In the genomic region with DNA sequence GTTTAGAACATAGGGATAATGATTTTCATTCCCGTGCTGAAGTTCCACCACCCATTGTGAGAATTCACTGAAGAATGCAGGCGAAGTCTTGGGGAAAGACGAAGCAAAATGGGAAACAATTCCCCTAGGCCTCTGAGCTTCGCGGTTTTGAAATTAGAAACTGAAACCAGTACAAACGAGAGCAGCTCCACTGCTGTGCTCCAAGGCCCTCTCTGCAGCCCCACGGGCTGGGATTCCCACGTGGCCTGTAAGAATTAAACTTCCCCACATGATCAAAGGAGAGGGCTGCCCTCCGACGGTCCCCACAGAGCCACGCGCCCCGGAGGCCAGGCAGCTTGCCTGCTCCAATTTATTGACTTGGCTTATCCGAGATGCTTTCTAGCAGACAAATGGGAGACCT, we compare ENCODE assay signal across 8 cellular contexts.
DNase-seq lines count a peak whose midpoint lies in the region; ATAC-seq, FAIRE-seq and TF ChIP-seq lines count a peak whose summit lies in the region.

No MANE protein-coding gene starts in this region.

- ATAC-seq in GM18868 (IDR thresholded peaks at IDR 0.05; ENCODE audit: unreplicated experiment) (peak; percentile 50), gastrocnemius medialis (no peak)

- no peaks in the 10 kb centered on the region for H3K27me3 ChIP-seq in gastrocnemius medialis

- no peaks in the 10 kb centered on the region for H3K9me3 ChIP-seq in gastrocnemius medialis

- H3K4me3 ChIP-seq in gastrocnemius medialis = peak overlapping the region; percentile 29 to 46 (median 34)

- no peak for FAIRE-seq in D721Med (lab: Jason Lieb, UNC)

- no peak for TF ChIP-seq POLR2A in gastrocnemius medialis (IDR thresholded peaks at IDR 0.05)

- DNase-seq in RPMI8226 (peak; percentile 73), glomerular visceral epithelial cell (ENCODE audit: extremely low spot score) (peak; percentile 64), gastrocnemius medialis (no peak), cortex of kidney (lab: John Stamatoyannopoulos, UW) (no peak), UCSD-AML1 (lab: John Stamatoyannopoulos, UW; ENCODE audit: unreplicated experiment) (no peak), D721Med (ENCODE audit: insufficient read length, low spot score) (no peak)
- DNase-seq in stimulated activated CD4-positive, alpha-beta T cell treated with anti-CD3 and anti-CD28 coated beads, Interleukin-2, amount 100 ng/mL, for 24 hours = no peak

- no peaks in the 10 kb centered on the region for H3K36me3 ChIP-seq in gastrocnemius medialis

- peaks cover 5 to 7% of the 10 kb centered on the region in 2 donors for H3K4me1 ChIP-seq in gastrocnemius medialis

- TF ChIP-seq CTCF in gastrocnemius medialis (IDR thresholded peaks at IDR 0.05 in 4 of 5, conservative IDR thresholded peaks at IDR 0.05 in 1 of 5) = no peak
- no peak for TF ChIP-seq CTCF in D721Med (IDR thresholded peaks at IDR 0.05; ENCODE audit: insufficient read depth, missing control alignments)

- intact Hi-C loops in gastrocnemius medialis (cut with DNase I; ENCODE audit: low total_unique reads) = no loop called here

- peak overlapping the region in 2 of 4 donors; percentile 18 to 28 for H3K27ac ChIP-seq in gastrocnemius medialis

- in situ Hi-C loops in gastrocnemius medialis (cut with MboI; ENCODE audit: low sequenced_read_pairs in 4 of 4) = no loop called here

Comparison
In these comparisons a context has a peak if more than half of its experiments do, and no peak if none do; other contexts are left out.
1. DNase-seq: peak in RPMI8226 (single experiment) and glomerular visceral epithelial cell (single experiment); none in gastrocnemius medialis (0 of 2), cortex of kidney (single experiment), stimulated activated CD4-positive, alpha-beta T cell treated with anti-CD3 and anti-CD28 coated beads, Interleukin-2, amount 100 ng/mL, for 24 hours (0 of 2), UCSD-AML1 (single experiment) and D721Med (single experiment).